In genomic region chr3:129118745-129119144, GRCh38 we compare ENCODE assay signal across 9 cellular contexts. TPM values are rescaled to one million over a fixed set of nuclear protein-coding genes. Genes with fewer than 3 reads are reported as not detected.
DNase-seq lines count a peak whose midpoint lies in the region; ATAC-seq lines count a peak whose summit lies in the region.
"Had no signal": no experiment of that assay in that cellular context is flagged by ENCODE, and none has a peak within 500 bp of the region (broad histone marks: within the 10 kb centered on the region; RNA-seq: fewer than 3 reads in every experiment).

No MANE protein-coding gene starts in this region.

- peak; percentile 90 for DNase-seq in Jurkat, Clone E6-1 (ENCODE audit: low read depth, low spot score)
- DNase-seq in activated CD4-positive, alpha-beta T cell treated with anti-CD3 and anti-CD28 coated beads, Interleukin-2, amount 50 U/mL, for 4 hours, result peak; percentile 28 to 39
- DNase-seq in effector memory CD4-positive, alpha-beta T cell, result peak; percentile 30 to 43 (median 43)
- DNase-seq in occipital lobe (lab: John Stamatoyannopoulos, UW), result no peak

- peak overlapping the region; percentile 72 for H3K4me3 ChIP-seq in Jurkat, Clone E6-1 (ENCODE audit: low read length)
- peak overlapping the region; percentile 76 for H3K4me3 ChIP-seq in effector memory CD4-positive, alpha-beta T cell (ENCODE audit: insufficient read depth, low read depth, low read length, poor library complexity, severe bottlenecking)
- peak overlapping the region in 1 of 7 experiments; percentile 82 for H3K4me3 ChIP-seq in skin epidermis

- H3K36me3 ChIP-seq in effector memory CD4-positive, alpha-beta T cell (ENCODE audit: control insufficient read depth, insufficient read depth, low read length), result no peaks in the 10 kb centered on the region

- H3K27ac ChIP-seq in effector memory CD4-positive, alpha-beta T cell (ENCODE audit: insufficient read depth, low read length, poor library complexity, severe bottlenecking), result peak overlapping the region; percentile 89
- peak overlapping the region in 13 of 21 experiments; percentile 13 to 95 (median 86) for H3K27ac ChIP-seq in skin epidermis

- H3K9me3 ChIP-seq in effector memory CD4-positive, alpha-beta T cell (ENCODE audit: control insufficient read depth, low read length), result no peaks in the 10 kb centered on the region

- H3K4me1 ChIP-seq in effector memory CD4-positive, alpha-beta T cell (ENCODE audit: control insufficient read depth, insufficient read depth, low read length, poor library complexity, severe bottlenecking), result peaks cover 42% of the 10 kb centered on the region

- no peak for ATAC-seq in HG03280 (IDR thresholded peaks at IDR 0.05; ENCODE audit: unreplicated experiment)
- ATAC-seq in HG02885 (IDR thresholded peaks at IDR 0.05; ENCODE audit: poor library complexity, unreplicated experiment), result no peak
- no peak for ATAC-seq in GM18861 (IDR thresholded peaks at IDR 0.05; ENCODE audit: unreplicated experiment)

- no peaks in the 10 kb centered on the region for H3K27me3 ChIP-seq in effector memory CD4-positive, alpha-beta T cell (replicated peaks; ENCODE audit: control insufficient read depth, insufficient read depth, low read length, poor library complexity, severe bottlenecking)

RNA-seq across cellular contexts. Expression of gene RAB43, which starts 2.9 kb away (rescaled TPM):
- polyA plus RNA-seq in Jurkat, Clone E6-1 (2012; ENCODE audit: insufficient read depth, insufficient read length), result 14.4 TPM
- 3.3 TPM for total RNA-seq in occipital lobe

RNA-seq across cellular contexts. Expression of gene ISY1, which starts 42.1 kb away (rescaled TPM):
- 83.5 TPM for polyA plus RNA-seq in Jurkat, Clone E6-1 (2012; ENCODE audit: insufficient read depth, insufficient read length)
- total RNA-seq in occipital lobe, result 16.8 TPM

RNA-seq across cellular contexts. Expression of gene GP9, which starts 58.2 kb away (rescaled TPM):
- not detected for polyA plus RNA-seq in Jurkat, Clone E6-1 (2012; ENCODE audit: insufficient read depth, insufficient read length)
- total RNA-seq in occipital lobe, result not detected
- total RNA-seq: smooth muscle cell had no signal
- polyA plus RNA-seq: smooth muscle cell had no signal
